22 cellular contexts compared by ENCODE assay signal in genomic region chr4:55407119-55407518, GRCh38. TPM values are rescaled to one million over a fixed set of nuclear protein-coding genes. Genes with fewer than 3 reads are reported as not detected.
DNase-seq lines count a peak whose midpoint lies in the region; ATAC-seq and TF ChIP-seq lines count a peak whose summit lies in the region.
"Had no signal": no experiment of that assay in that cellular context is flagged by ENCODE, and none has a peak within 500 bp of the region (broad histone marks: within the 10 kb centered on the region; RNA-seq: fewer than 3 reads in every experiment).

No MANE protein-coding gene starts in this region.

- peaks cover 98% of the 10 kb centered on the region for H4K20me1 ChIP-seq in smooth muscle cell (ENCODE audit: low read depth)

- no peak for ATAC-seq in right cardiac atrium
- ATAC-seq: foreskin keratinocyte had no signal

- H3K4me3 Mint-ChIP-seq in activated CD4-positive, alpha-beta T cell treated with anti-CD3 and anti-CD28 coated beads, Interleukin-2, amount 10 ng/mL, durations not matched to agents 24 days and 14 days: no peak overlapping the region
- no peak overlapping the region for H3K4me3 Mint-ChIP-seq in activated T-helper 1 cell treated with anti-CD3 and anti-CD28 coated beads, Interleukin-12 subunit alpha, Interleukin-12 subunit beta, Interleukin-2, Interleukin-4 antibody, amounts not matched to agents 30 ng/mL and 10 ng/mL and 1 ng/mL, durations not matched to agents 14 hours and 24 hours and 36 hours
- H3K4me3 Mint-ChIP-seq in immature natural killer cell: no peak overlapping the region
- H3K4me3 Mint-ChIP-seq: activated naive CD8-positive, alpha-beta T cell treated with anti-CD3 and anti-CD28 coated beads, Interleukin-2, amount 10 ng/mL, durations not matched to agents 7 days and 5 days had no signal

- 63% methylated on average over 3 of the region's 3 CpGs for WGBS in smooth muscle cell (ENCODE audit: low lambda C conversion rate)
- WGBS in right cardiac atrium: 96% methylated on average over 3 of the region's 3 CpGs

- H3K27me3 ChIP-seq in smooth muscle cell (ENCODE audit: low read depth) (no peaks in the 10 kb centered on the region), right cardiac atrium (ENCODE audit: control insufficient read depth, insufficient read depth) (no peaks in the 10 kb centered on the region)
- H3K27me3 ChIP-seq: foreskin keratinocyte, SJSA1, upper lobe of left lung had no signal

- DNase-seq in activated CD4-positive, alpha-beta T cell treated with anti-CD3 and anti-CD28 coated beads, Interleukin-2, amount 10 ng/mL, durations not matched to agents 24 days and 14 days: no peak
- DNase-seq in activated CD4-positive, alpha-beta T cell treated with anti-CD3 and anti-CD28 coated beads for 48 hours: no peak
- no peak for DNase-seq in activated T-helper 1 cell treated with anti-CD3 and anti-CD28 coated beads, Interleukin-12 subunit alpha, Interleukin-12 subunit beta, Interleukin-2, Interleukin-4 antibody, amounts not matched to agents 30 ng/mL and 10 ng/mL and 1 ng/mL, durations not matched to agents 14 hours and 24 hours and 36 hours (ENCODE audit: low spot score)
- DNase-seq in immature natural killer cell: no peak
- no peak for DNase-seq in smooth muscle cell (lab: John Stamatoyannopoulos, UW; ENCODE audit: unreplicated experiment)
- DNase-seq in right cardiac atrium: no peak
- DNase-seq in HEK293T (ENCODE audit: extremely low spot score): no peak
- no peak for DNase-seq in NCI-H2029 (lab: John Stamatoyannopoulos, UW)
- DNase-seq: activated CD4-positive, alpha-beta T cell treated with anti-CD3 and anti-CD28 coated beads for 4 hours; activated naive CD8-positive, alpha-beta T cell treated with anti-CD3 and anti-CD28 coated beads, Interleukin-2, amount 10 ng/mL, durations not matched to agents 7 days and 5 days; cerebellar nuclear complex; effector CD4-positive, alpha-beta T cell; erythroblast; foreskin keratinocyte; GF-D8; Kasumi-1; NCI-H1930; NCI-H526 treated with DMSO at 0.1 percent for 48 hours; T-helper 1 cell; upper lobe of left lung had no signal

- no peaks in the 10 kb centered on the region for H3K9me3 Mint-ChIP-seq in activated CD4-positive, alpha-beta T cell treated with anti-CD3 and anti-CD28 coated beads, Interleukin-2, amount 10 ng/mL, durations not matched to agents 24 days and 14 days
- no peaks in the 10 kb centered on the region for H3K9me3 Mint-ChIP-seq in activated T-helper 1 cell treated with anti-CD3 and anti-CD28 coated beads, Interleukin-12 subunit alpha, Interleukin-12 subunit beta, Interleukin-2, Interleukin-4 antibody, amounts not matched to agents 30 ng/mL and 10 ng/mL and 1 ng/mL, durations not matched to agents 14 hours and 24 hours and 36 hours
- H3K9me3 Mint-ChIP-seq in immature natural killer cell: no peaks in the 10 kb centered on the region
- H3K9me3 Mint-ChIP-seq: activated naive CD8-positive, alpha-beta T cell treated with anti-CD3 and anti-CD28 coated beads, Interleukin-2, amount 10 ng/mL, durations not matched to agents 7 days and 5 days had no signal

- CTCF ChIA-PET in HEK293T (lab: Yijun Ruan, JAX): no interaction called here

- POLR2A ChIA-PET in HEK293T (lab: Yijun Ruan, JAX): interaction anchor here (1.5 kb wide), 1 partner anchor 12 kb away, joined by 3 read pairs; the partner anchor contains the start of gene TMEM165

- H2AFZ ChIP-seq in smooth muscle cell (ENCODE audit: low read depth): no peak overlapping the region

- H3K27ac Mint-ChIP-seq in activated CD4-positive, alpha-beta T cell treated with anti-CD3 and anti-CD28 coated beads, Interleukin-2, amount 10 ng/mL, durations not matched to agents 24 days and 14 days: peak overlapping the region; percentile 37
- H3K27ac Mint-ChIP-seq in activated T-helper 1 cell treated with anti-CD3 and anti-CD28 coated beads, Interleukin-12 subunit alpha, Interleukin-12 subunit beta, Interleukin-2, Interleukin-4 antibody, amounts not matched to agents 30 ng/mL and 10 ng/mL and 1 ng/mL, durations not matched to agents 14 hours and 24 hours and 36 hours: peak overlapping the region; percentile 68
- peak overlapping the region in 5 of 6 donors; percentile 3 to 71 (median 38) for H3K27ac Mint-ChIP-seq in immature natural killer cell
- H3K27ac Mint-ChIP-seq: activated naive CD8-positive, alpha-beta T cell treated with anti-CD3 and anti-CD28 coated beads, Interleukin-2, amount 10 ng/mL, durations not matched to agents 7 days and 5 days had no signal

- H3K27ac ChIP-seq in smooth muscle cell (ENCODE audit: low read depth) (peak overlapping the region; percentile 48), right cardiac atrium (ENCODE audit: low read length) (no peak overlapping the region)
- H3K27ac ChIP-seq: 22Rv1, foreskin keratinocyte, SJSA1, upper lobe of left lung had no signal

- H3K4me3 ChIP-seq in smooth muscle cell: no peak overlapping the region
- H3K4me3 ChIP-seq in right cardiac atrium (ENCODE audit: low read length): no peak overlapping the region
- H3K4me3 ChIP-seq: SJSA1, upper lobe of left lung had no signal

- no peaks in the 10 kb centered on the region for H3K27me3 Mint-ChIP-seq in activated CD4-positive, alpha-beta T cell treated with anti-CD3 and anti-CD28 coated beads, Interleukin-2, amount 10 ng/mL, durations not matched to agents 24 days and 14 days
- no peaks in the 10 kb centered on the region for H3K27me3 Mint-ChIP-seq in activated T-helper 1 cell treated with anti-CD3 and anti-CD28 coated beads, Interleukin-12 subunit alpha, Interleukin-12 subunit beta, Interleukin-2, Interleukin-4 antibody, amounts not matched to agents 30 ng/mL and 10 ng/mL and 1 ng/mL, durations not matched to agents 14 hours and 24 hours and 36 hours (ENCODE audit: insufficient read depth)
- no peaks in the 10 kb centered on the region for H3K27me3 Mint-ChIP-seq in immature natural killer cell (ENCODE audit: low read depth in 3 of 3)
- H3K27me3 Mint-ChIP-seq: activated naive CD8-positive, alpha-beta T cell treated with anti-CD3 and anti-CD28 coated beads, Interleukin-2, amount 10 ng/mL, durations not matched to agents 7 days and 5 days had no signal

- H3K4me1 ChIP-seq in smooth muscle cell (ENCODE audit: low read depth) (peaks cover 5% of the 10 kb centered on the region), right cardiac atrium (ENCODE audit: control insufficient read depth, insufficient read depth, low read length) (peaks cover 1% of the 10 kb centered on the region)
- H3K4me1 ChIP-seq: foreskin keratinocyte, SJSA1 had no signal

- H3K9me3 ChIP-seq in smooth muscle cell (replicated peaks; ENCODE audit: low read depth): no peaks in the 10 kb centered on the region
- H3K9me3 ChIP-seq in right cardiac atrium (ENCODE audit: control insufficient read depth, low read length): no peaks in the 10 kb centered on the region
- H3K9me3 ChIP-seq: SJSA1, upper lobe of left lung had no signal

- H3F3A ChIP-seq in smooth muscle cell (ENCODE audit: low read depth): peaks cover 10% of the 10 kb centered on the region

- peaks cover 6% of the 10 kb centered on the region for H3K36me3 ChIP-seq in smooth muscle cell (ENCODE audit: low read depth)

- peaks cover 40% of the 10 kb centered on the region for H3K4me1 Mint-ChIP-seq in activated CD4-positive, alpha-beta T cell treated with anti-CD3 and anti-CD28 coated beads, Interleukin-2, amount 10 ng/mL, durations not matched to agents 24 days and 14 days
- peaks cover 51% of the 10 kb centered on the region for H3K4me1 Mint-ChIP-seq in activated T-helper 1 cell treated with anti-CD3 and anti-CD28 coated beads, Interleukin-12 subunit alpha, Interleukin-12 subunit beta, Interleukin-2, Interleukin-4 antibody, amounts not matched to agents 30 ng/mL and 10 ng/mL and 1 ng/mL, durations not matched to agents 14 hours and 24 hours and 36 hours (ENCODE audit: low read depth)
- peaks cover 36 to 78% of the 10 kb centered on the region in 2 donors for H3K4me1 Mint-ChIP-seq in immature natural killer cell

- H3K79me2 ChIP-seq in smooth muscle cell (ENCODE audit: low read depth): peaks cover 99% of the 10 kb centered on the region

- no peak for TF ChIP-seq CTCF in smooth muscle cell (IDR thresholded peaks at IDR 0.05; ENCODE audit: borderline replicate concordance, insufficient read depth, poor library complexity, severe bottlenecking)

- peak overlapping the region; percentile 19 for H3K4me2 ChIP-seq in smooth muscle cell

- peaks cover 45% of the 10 kb centered on the region for H3K36me3 Mint-ChIP-seq in activated CD4-positive, alpha-beta T cell treated with anti-CD3 and anti-CD28 coated beads, Interleukin-2, amount 10 ng/mL, durations not matched to agents 24 days and 14 days (ENCODE audit: low read depth)
- H3K36me3 Mint-ChIP-seq in activated T-helper 1 cell treated with anti-CD3 and anti-CD28 coated beads, Interleukin-12 subunit alpha, Interleukin-12 subunit beta, Interleukin-2, Interleukin-4 antibody, amounts not matched to agents 30 ng/mL and 10 ng/mL and 1 ng/mL, durations not matched to agents 14 hours and 24 hours and 36 hours (ENCODE audit: low read depth): peaks cover 38% of the 10 kb centered on the region
- H3K36me3 Mint-ChIP-seq in immature natural killer cell: peaks cover 4 to 19% (median 11%) of the 10 kb centered on the region in 3 donors

- intact Hi-C loops in activated CD4-positive, alpha-beta T cell treated with anti-CD3 and anti-CD28 coated beads, Interleukin-2, amount 10 ng/mL, durations not matched to agents 24 days and 14 days (cut with micrococcal nuclease): no loop called here
- intact Hi-C loops in activated T-helper 1 cell treated with anti-CD3 and anti-CD28 coated beads, Interleukin-12 subunit alpha, Interleukin-12 subunit beta, Interleukin-2, Interleukin-4 antibody, amounts not matched to agents 30 ng/mL and 10 ng/mL and 1 ng/mL, durations not matched to agents 14 hours and 24 hours and 36 hours (cut with micrococcal nuclease): loop anchor here (1.0 kb wide), 1 partner anchor 8 kb away; no protein-coding TSS in a partner anchor
- intact Hi-C loops in right cardiac atrium (cut with DNase I): no loop called here

- H3K9ac ChIP-seq in smooth muscle cell (ENCODE audit: low read depth): no peak overlapping the region

TF ChIP-seq in HEK293T, 16 proteins besides CTCF, POLR2A, EP300 and RAD21 (continues in another document):
- TF ChIP-seq NFRKB (IDR thresholded peaks at IDR 0.05): no peak
- no peak for TF ChIP-seq SP1 (IDR thresholded peaks at IDR 0.05)
- no peak for TF ChIP-seq HDGF (IDR thresholded peaks at IDR 0.05; ENCODE audit: borderline replicate concordance)
- no peak for TF ChIP-seq TARDBP (IDR thresholded peaks at IDR 0.05)
- TF ChIP-seq SUZ12 (IDR thresholded peaks at IDR 0.05): no peak
- TF ChIP-seq FOXM1 (IDR thresholded peaks at IDR 0.05; ENCODE audit: borderline replicate concordance): no peak

RNA-seq across cellular contexts. Expression of gene TMEM165, which starts 11.4 kb away (rescaled TPM):
- 87.2 and 99.1 TPM in 2 replicates for total RNA-seq in activated CD4-positive, alpha-beta T cell treated with anti-CD3 and anti-CD28 coated beads, Interleukin-2, amount 10 ng/mL, durations not matched to agents 24 days and 14 days
- 110 and 112 TPM in 2 replicates for total RNA-seq in activated T-helper 1 cell treated with anti-CD3 and anti-CD28 coated beads, Interleukin-12 subunit alpha, Interleukin-12 subunit beta, Interleukin-2, Interleukin-4 antibody, amounts not matched to agents 30 ng/mL and 10 ng/mL and 1 ng/mL, durations not matched to agents 14 hours and 24 hours and 36 hours
- 10 to 100 TPM; 44.2 to 50.4 (median 44.8) TPM for polyA plus RNA-seq in immature natural killer cell
- 235 and 266 TPM in 2 replicates for total RNA-seq in smooth muscle cell
- 167 and 178 TPM in 2 replicates for polyA plus RNA-seq in smooth muscle cell
- total RNA-seq in right cardiac atrium: 10 to 100 TPM; 45.3 to 89.9 (median 53.1) TPM
- 47.1 TPM for polyA plus RNA-seq in right cardiac atrium
